In the genomic region with DNA sequence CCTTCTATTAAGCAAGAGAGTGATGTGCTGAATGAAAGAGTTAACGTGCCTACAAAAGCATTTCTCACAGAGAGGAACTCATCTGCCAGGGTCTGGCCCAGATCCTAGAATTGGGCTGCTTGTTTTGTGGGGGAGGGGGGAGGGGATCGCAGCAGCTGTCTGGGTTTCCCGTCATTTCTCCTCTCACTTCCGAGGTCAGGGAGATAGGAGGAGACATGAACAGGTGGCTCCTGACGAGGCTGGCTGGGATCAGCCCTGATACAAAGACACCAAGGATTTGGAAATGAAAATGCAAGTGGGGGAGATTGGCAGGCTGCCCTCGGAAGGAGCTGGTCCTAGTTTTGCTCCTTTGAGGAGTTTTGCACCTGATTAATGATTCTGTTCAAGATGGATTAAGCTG, we compare ENCODE assay signal across 8 cellular contexts.
DNase-seq lines count a peak whose midpoint lies in the region; ATAC-seq and TF ChIP-seq lines count a peak whose summit lies in the region.

No MANE protein-coding gene starts in this region.

- POLR2A ChIA-PET in PC-3 (lab: Charles Lee; ENCODE audit: unreplicated experiment), result interaction anchor here (0.6 kb wide), 1 partner anchor 13 kb away, joined by 9 read pairs; no protein-coding TSS in a partner anchor

- peaks cover 5% of the 10 kb centered on the region for H3K4me1 Mint-ChIP-seq in type B pancreatic cell (ENCODE audit: unreplicated experiment)

- no peak overlapping the region for H3K4me3 Mint-ChIP-seq in type B pancreatic cell

- peak overlapping the region; percentile 25 for H3K4me3 ChIP-seq in fibroblast of the aortic adventitia (ENCODE audit: low read depth, low read length)
- no peak overlapping the region for H3K4me3 ChIP-seq in PC-3 (ENCODE audit: low read length)

- H3K36me3 Mint-ChIP-seq in type B pancreatic cell, result no peaks in the 10 kb centered on the region

- peak; percentile 41 for DNase-seq in GM03348 (ENCODE audit: low spot score)
- DNase-seq in NCI-H82 (lab: John Stamatoyannopoulos, UW), result peak; percentile 87
- DNase-seq in fibroblast of the aortic adventitia (ENCODE audit: low read depth), result peak; percentile 60
- DNase-seq in retina, result peak; percentile 70
- no peak for DNase-seq in type B pancreatic cell (ENCODE audit: extremely low spot score, unreplicated experiment)
- no peak for DNase-seq in glomerular visceral epithelial cell (ENCODE audit: extremely low spot score)
- DNase-seq in PC-3, result no peak

- intact Hi-C loops in PC-3 (cut with micrococcal nuclease), result no loop called here

- no peaks in the 10 kb centered on the region for H3K27me3 ChIP-seq in PC-3 (ENCODE audit: low read length)

- no TSS peak for BruUV-seq in PC-3 (replicated peaks; lab: Mats Ljungman, UMichigan)

- H3K9me3 Mint-ChIP-seq in type B pancreatic cell, result no peaks in the 10 kb centered on the region

- TF ChIP-seq CTCF in fibroblast of the aortic adventitia (IDR thresholded peaks at IDR 0.05; ENCODE audit: insufficient read depth, low read length) (no peak), type B pancreatic cell (conservative IDR thresholded peaks at IDR 0.05) (no peak), PC-3 (conservative IDR thresholded peaks at IDR 0.05; ENCODE audit: low read depth, low read length) (no peak)

- H3K27ac ChIP-seq in PC-3 (ENCODE audit: low read length), result no peak overlapping the region

- H3K4me1 ChIP-seq in PC-3 (ENCODE audit: insufficient read depth, low read length), result no peaks in the 10 kb centered on the region

- no peak overlapping the region for H3K4me2 ChIP-seq in PC-3 (ENCODE audit: low read length)

- ATAC-seq in activated CD4-positive, CD25-positive, alpha-beta regulatory T cell treated with anti-CD3 and anti-CD28 coated beads, Interleukin-2, amount 50 U/mL, for 24 hours, result no peak
- ATAC-seq in PC-3, result no peak

- no peaks in the 10 kb centered on the region for H4K20me1 ChIP-seq in PC-3 (ENCODE audit: low read length)

- H3K27me3 Mint-ChIP-seq in type B pancreatic cell, result no peaks in the 10 kb centered on the region

- H3F3A ChIP-seq in PC-3 (ENCODE audit: low read length, unreplicated experiment), result no peaks in the 10 kb centered on the region

- no peaks in the 10 kb centered on the region for H3K9me2 ChIP-seq in PC-3 (replicated peaks; ENCODE audit: low read length)

- no peak overlapping the region for H3K27ac Mint-ChIP-seq in type B pancreatic cell

- no peaks in the 10 kb centered on the region for H3K9me3 ChIP-seq in PC-3 (ENCODE audit: low read length)

- CTCF ChIA-PET in PC-3 (lab: Charles Lee), result no interaction called here

- H3K79me2 ChIP-seq in PC-3 (ENCODE audit: low read length), result no peaks in the 10 kb centered on the region

- no peak overlapping the region for H3K9ac ChIP-seq in PC-3 (ENCODE audit: low read length)

- no peaks in the 10 kb centered on the region for H3K36me3 ChIP-seq in PC-3 (ENCODE audit: low read depth, low read length)

- H2AFZ ChIP-seq in PC-3 (ENCODE audit: low read length), result no peak overlapping the region

Comparison
In these comparisons a context has a peak if more than half of its experiments do, and no peak if none do; other contexts are left out.
1. DNase-seq: peak in GM03348 (single experiment), NCI-H82 (single experiment), fibroblast of the aortic adventitia (single experiment) and retina (single experiment); none in type B pancreatic cell (single experiment), glomerular visceral epithelial cell (single experiment) and PC-3 (single experiment).